1 cellular context compared by ENCODE assay signal in the genomic region with DNA sequence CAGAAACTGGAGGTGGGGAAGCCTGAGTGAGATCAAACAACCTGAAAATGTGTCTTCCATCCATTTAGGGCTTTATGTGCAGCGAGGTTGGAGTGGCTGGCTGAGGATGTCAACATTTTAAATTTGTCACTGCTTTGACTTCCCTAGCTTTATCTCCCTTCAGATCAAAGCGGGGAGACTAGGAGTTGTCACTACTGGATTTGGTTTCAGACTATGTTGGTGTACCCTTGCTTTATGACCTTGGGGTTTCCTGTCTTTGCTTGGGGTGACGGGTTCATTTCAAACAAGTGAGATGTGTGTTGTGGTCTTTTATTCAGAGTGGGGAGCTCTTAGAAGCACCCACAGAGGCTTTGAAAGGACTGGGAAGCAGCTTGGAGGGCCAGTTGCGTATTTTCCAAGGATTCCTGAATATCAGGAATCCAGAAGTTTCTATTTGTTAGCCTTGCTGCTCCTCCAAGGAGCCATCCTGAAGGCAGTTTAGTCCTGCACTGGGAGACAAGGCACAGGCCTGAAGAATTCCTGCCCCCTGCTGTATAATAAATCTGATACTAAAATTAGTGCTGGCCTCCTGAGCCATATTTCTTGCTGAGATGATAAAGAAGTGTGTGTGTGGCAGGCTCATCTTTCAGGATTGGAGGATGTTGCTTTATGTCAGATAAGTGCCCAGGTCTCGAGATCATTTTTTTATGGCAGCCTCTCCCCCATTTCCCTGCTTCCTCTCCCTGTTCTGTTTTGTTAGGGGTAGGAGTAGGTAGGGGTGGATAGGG.
TF ChIP-seq lines count a peak whose summit lies in the region.

No MANE protein-coding gene starts in this region.

TF ChIP-seq in IMR-90, 13 proteins besides CTCF, POLR2A, EP300 and RAD21:
- TF ChIP-seq MAFK (IDR thresholded peaks at IDR 0.05; ENCODE audit: low read depth, low read length): no peak
